ENCODE assay signal across 27 cellular contexts in genomic region chr20:34644345-34644744, GRCh38.
"Had no signal": no experiment of that assay in that cellular context is flagged by ENCODE, and none has a peak within 500 bp of the region (broad histone marks: within the 10 kb centered on the region; RNA-seq: fewer than 3 reads in every experiment).

No MANE protein-coding gene starts in this region.

- H3K4me3 Mint-ChIP-seq: activated CD4-positive, alpha-beta memory T cell treated with anti-CD3 and anti-CD28 coated beads, Interleukin-2, amount 10 ng/mL, durations not matched to agents 7 days and 5 days; activated CD4-positive, alpha-beta T cell treated with anti-CD3 and anti-CD28 coated beads for 36 hours; activated CD4-positive, alpha-beta T cell treated with anti-CD3 and anti-CD28 coated beads, Interleukin-2, amount 10 ng/mL, durations not matched to agents 24 days and 14 days; activated naive CD4-positive, alpha-beta T cell treated with anti-CD3 and anti-CD28 coated beads, Interleukin-2, amount 10 ng/mL, durations not matched to agents 7 days and 5 days; activated naive CD8-positive, alpha-beta T cell treated with anti-CD3 and anti-CD28 coated beads, Interleukin-2, amount 10 ng/mL, durations not matched to agents 7 days and 5 days; activated T-cell treated with anti-CD3 and anti-CD28 coated beads, Interleukin-2, amount 50 U/mL, for 24 hours; activated T-cell treated with anti-CD3 and anti-CD28 coated beads, Interleukin-2, amount 50 U/mL, for 72 hours; brain had no signal

- H3K4me1 Mint-ChIP-seq: activated CD4-positive, alpha-beta memory T cell treated with anti-CD3 and anti-CD28 coated beads, Interleukin-2, amount 10 ng/mL, durations not matched to agents 7 days and 5 days; activated CD4-positive, alpha-beta T cell treated with anti-CD3 and anti-CD28 coated beads for 36 hours; activated CD4-positive, alpha-beta T cell treated with anti-CD3 and anti-CD28 coated beads, Interleukin-2, amount 10 ng/mL, durations not matched to agents 24 days and 14 days; activated naive CD4-positive, alpha-beta T cell treated with anti-CD3 and anti-CD28 coated beads, Interleukin-2, amount 10 ng/mL, durations not matched to agents 7 days and 5 days had no signal

- H3K9me3 Mint-ChIP-seq: activated CD4-positive, alpha-beta memory T cell treated with anti-CD3 and anti-CD28 coated beads, Interleukin-2, amount 10 ng/mL, durations not matched to agents 7 days and 5 days; activated CD4-positive, alpha-beta T cell treated with anti-CD3 and anti-CD28 coated beads, Interleukin-2, amount 10 ng/mL, durations not matched to agents 24 days and 14 days; activated naive CD4-positive, alpha-beta T cell treated with anti-CD3 and anti-CD28 coated beads, Interleukin-2, amount 10 ng/mL, durations not matched to agents 7 days and 5 days; activated naive CD4-positive, alpha-beta T cell treated with anti-CD3 and anti-CD28 coated beads, Interleukin-2, amount 50 U/mL, for 72 hours; activated naive CD8-positive, alpha-beta T cell treated with anti-CD3 and anti-CD28 coated beads, Interleukin-2, amount 10 ng/mL, durations not matched to agents 7 days and 5 days; activated T-cell treated with anti-CD3 and anti-CD28 coated beads, Interleukin-2, amount 50 U/mL, for 24 hours; activated T-cell treated with anti-CD3 and anti-CD28 coated beads, Interleukin-2, amount 50 U/mL, for 72 hours; brain had no signal

- H3K27me3 Mint-ChIP-seq: activated CD4-positive, alpha-beta memory T cell treated with anti-CD3 and anti-CD28 coated beads, Interleukin-2, amount 10 ng/mL, durations not matched to agents 7 days and 5 days; activated CD4-positive, alpha-beta T cell treated with anti-CD3 and anti-CD28 coated beads for 36 hours; activated CD4-positive, alpha-beta T cell treated with anti-CD3 and anti-CD28 coated beads, Interleukin-2, amount 10 ng/mL, durations not matched to agents 24 days and 14 days; activated naive CD4-positive, alpha-beta T cell treated with anti-CD3 and anti-CD28 coated beads, Interleukin-2, amount 10 ng/mL, durations not matched to agents 7 days and 5 days; activated naive CD8-positive, alpha-beta T cell treated with anti-CD3 and anti-CD28 coated beads, Interleukin-2, amount 10 ng/mL, durations not matched to agents 7 days and 5 days; activated T-cell treated with anti-CD3 and anti-CD28 coated beads, Interleukin-2, amount 50 U/mL, for 24 hours; brain had no signal

- H3K36me3 Mint-ChIP-seq: activated naive CD4-positive, alpha-beta T cell treated with anti-CD3 and anti-CD28 coated beads, Interleukin-2, amount 10 ng/mL, durations not matched to agents 7 days and 5 days; activated naive CD4-positive, alpha-beta T cell treated with anti-CD3 and anti-CD28 coated beads, Interleukin-2, amount 50 U/mL, for 72 hours had no signal

- H3K27ac Mint-ChIP-seq: activated CD4-positive, alpha-beta memory T cell treated with anti-CD3 and anti-CD28 coated beads, Interleukin-2, amount 10 ng/mL, durations not matched to agents 7 days and 5 days; activated CD4-positive, alpha-beta T cell treated with anti-CD3 and anti-CD28 coated beads for 36 hours; activated CD4-positive, alpha-beta T cell treated with anti-CD3 and anti-CD28 coated beads, Interleukin-2, amount 10 ng/mL, durations not matched to agents 24 days and 14 days; activated naive CD4-positive, alpha-beta T cell treated with anti-CD3 and anti-CD28 coated beads, Interleukin-2, amount 10 ng/mL, durations not matched to agents 7 days and 5 days; activated naive CD4-positive, alpha-beta T cell treated with anti-CD3 and anti-CD28 coated beads, Interleukin-2, amount 50 U/mL, for 72 hours; activated naive CD8-positive, alpha-beta T cell treated with anti-CD3 and anti-CD28 coated beads, Interleukin-2, amount 10 ng/mL, durations not matched to agents 7 days and 5 days; activated T-cell treated with anti-CD3 and anti-CD28 coated beads, Interleukin-2, amount 50 U/mL, for 24 hours; activated T-cell treated with anti-CD3 and anti-CD28 coated beads, Interleukin-2, amount 50 U/mL, for 72 hours; brain had no signal

- H3K4me1 ChIP-seq: ascending aorta, breast epithelium had no signal

- H3K27ac ChIP-seq: ascending aorta, breast epithelium, cardiac muscle cell, colonic mucosa, heart right ventricle had no signal

- H3K36me3 ChIP-seq: breast epithelium, cardiac muscle cell, colonic mucosa had no signal

- H3K9me3 ChIP-seq: ascending aorta, breast epithelium, colonic mucosa, heart right ventricle had no signal

- DNase-seq: activated CD4-positive, alpha-beta memory T cell treated with anti-CD3 and anti-CD28 coated beads, Interleukin-2, amount 10 ng/mL, durations not matched to agents 7 days and 5 days; activated CD4-positive, alpha-beta T cell treated with anti-CD3 and anti-CD28 coated beads for 36 hours; activated CD4-positive, alpha-beta T cell treated with anti-CD3 and anti-CD28 coated beads, Interleukin-2, amount 10 ng/mL, durations not matched to agents 24 days and 14 days; activated CD4-positive, alpha-beta T cell treated with anti-CD3 and anti-CD28 coated beads, Interleukin-2, amount 50 U/mL, for 4 hours; activated CD4-positive, CD25-positive, alpha-beta regulatory T cell; activated CD4-positive, CD25-positive, alpha-beta regulatory T cell treated with anti-CD3 and anti-CD28 coated beads, Interleukin-2, amount 50 U/mL, for 72 hours; activated CD8-positive, alpha-beta memory T cell treated with anti-CD3 and anti-CD28 coated beads, Interleukin-2, amount 50 U/mL, for 48 hours; activated gamma-delta T cell; activated naive CD4-positive, alpha-beta T cell; activated naive CD4-positive, alpha-beta T cell treated with anti-CD3 and anti-CD28 coated beads, Interleukin-2, amount 10 ng/mL, durations not matched to agents 7 days and 5 days; activated naive CD8-positive, alpha-beta T cell treated with anti-CD3 and anti-CD28 coated beads, Interleukin-2, amount 10 ng/mL, durations not matched to agents 7 days and 5 days; activated T-cell treated with anti-CD3 and anti-CD28 coated beads for 4 hours; activated T-cell treated with anti-CD3 and anti-CD28 coated beads, Interleukin-2, amount 50 U/mL, for 24 hours; activated T-cell treated with anti-CD3 and anti-CD28 coated beads, Interleukin-2, amount 50 U/mL, for 72 hours; central memory CD4-positive, alpha-beta T cell; cerebellar nuclear complex; colonic mucosa; effector CD8-positive, alpha-beta T cell; glutamatergic neuron; heart right ventricle; T-helper 2 cell had no signal

- H3K4me3 ChIP-seq: ascending aorta, breast epithelium, cardiac muscle cell, colonic mucosa, heart right ventricle had no signal

- H3K27me3 ChIP-seq: ascending aorta, breast epithelium, cardiac muscle cell, colonic mucosa, heart right ventricle had no signal

- ATAC-seq: activated CD4-positive, alpha-beta T cell treated with anti-CD3 and anti-CD28 coated beads for 36 hours; activated naive CD4-positive, alpha-beta T cell treated with anti-CD3 and anti-CD28 coated beads, Interleukin-2, amount 50 U/mL, for 72 hours; activated T-cell treated with anti-CD3 and anti-CD28 coated beads, Interleukin-2, amount 50 U/mL, for 72 hours; esophagus mucosa; heart right ventricle had no signal
